In the genomic region with DNA sequence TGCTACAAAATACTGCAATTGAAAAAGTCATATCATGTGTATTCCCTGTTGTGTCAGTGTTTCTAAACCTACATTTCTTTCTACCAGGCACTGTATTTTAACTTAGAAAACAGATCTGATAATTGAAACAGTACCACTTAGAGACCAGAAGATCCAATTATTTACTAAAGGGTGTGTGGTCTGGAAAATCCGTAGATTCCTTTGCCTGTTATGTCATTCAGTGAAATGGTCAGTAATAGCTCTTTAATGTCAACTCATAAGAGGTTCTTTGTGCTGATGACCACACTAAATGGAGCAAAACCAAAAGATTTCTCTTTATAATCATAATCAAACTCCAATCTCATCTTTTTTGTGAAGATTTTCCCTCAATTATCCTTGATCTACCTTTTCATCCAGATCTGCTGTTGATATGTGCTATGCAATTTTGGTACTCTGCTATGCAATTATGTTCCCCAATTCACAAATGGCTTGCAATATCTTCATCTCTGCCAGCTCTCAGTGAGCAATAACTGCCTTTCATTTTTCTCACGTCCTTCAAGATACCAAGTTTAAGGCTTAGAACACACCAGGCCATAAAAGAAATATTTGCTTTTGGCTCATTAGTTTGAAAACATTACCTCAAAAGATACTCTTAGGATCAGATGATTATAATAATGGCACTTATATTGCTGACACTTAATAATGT, we compare ENCODE assay signal across 19 cellular contexts.
"Had no signal": no experiment of that assay in that cellular context is flagged by ENCODE, and none has a peak within 500 bp of the region (broad histone marks: within the 10 kb centered on the region; RNA-seq: fewer than 3 reads in every experiment).

No MANE protein-coding gene starts in this region.

- H3K9me3 ChIP-seq: colonic mucosa, gastrocnemius medialis, left lung, mucosa of descending colon, neutrophil, tibial artery, vagina had no signal

- H3K4me3 Mint-ChIP-seq: activated CD4-positive, alpha-beta memory T cell treated with anti-CD3 and anti-CD28 coated beads for 36 hours; activated CD4-positive, alpha-beta T cell treated with anti-CD3 and anti-CD28 coated beads for 36 hours; activated CD8-positive, alpha-beta memory T cell treated with anti-CD3 and anti-CD28 coated beads, Interleukin-2, amount 10 ng/mL, durations not matched to agents 7 days and 5 days; activated naive CD4-positive, alpha-beta T cell treated with anti-CD3 and anti-CD28 coated beads for 36 hours; naive thymus-derived CD4-positive, alpha-beta T cell; stimulated activated naive B cell treated with anti-CD40 and anti-IgM and Interleukin-4, amounts not matched to agents 10 μg/mL and 1 μg/mL and 100 μg/mL, for 72 hours; T-helper 17 cell had no signal

- H3K4me1 Mint-ChIP-seq: activated CD4-positive, alpha-beta T cell treated with anti-CD3 and anti-CD28 coated beads for 36 hours; activated CD8-positive, alpha-beta memory T cell treated with anti-CD3 and anti-CD28 coated beads, Interleukin-2, amount 10 ng/mL, durations not matched to agents 7 days and 5 days; naive thymus-derived CD4-positive, alpha-beta T cell; T-helper 17 cell had no signal

- H3K27ac Mint-ChIP-seq: activated CD4-positive, alpha-beta memory T cell treated with anti-CD3 and anti-CD28 coated beads for 36 hours; activated CD4-positive, alpha-beta T cell treated with anti-CD3 and anti-CD28 coated beads for 36 hours; activated CD8-positive, alpha-beta memory T cell treated with anti-CD3 and anti-CD28 coated beads, Interleukin-2, amount 10 ng/mL, durations not matched to agents 7 days and 5 days; activated naive CD4-positive, alpha-beta T cell treated with anti-CD3 and anti-CD28 coated beads for 36 hours; activated T-helper 2 cell treated with anti-CD3 and anti-CD28 coated beads, Interferon-gamma antibody, Interleukin-2, Interleukin-4, amounts not matched to agents 10 μg/mL and 5 μg/mL and 100 μg/mL, durations not matched to agents 14 hours and 24 hours and 36 hours; naive thymus-derived CD4-positive, alpha-beta T cell; stimulated activated naive B cell treated with anti-CD40 and anti-IgM and Interleukin-4, amounts not matched to agents 10 μg/mL and 1 μg/mL and 100 μg/mL, for 72 hours; T-helper 17 cell had no signal

- DNase-seq: activated CD4-positive, alpha-beta memory T cell treated with anti-CD3 and anti-CD28 coated beads for 36 hours; activated CD4-positive, alpha-beta T cell treated with anti-CD3 and anti-CD28 coated beads for 36 hours; activated CD8-positive, alpha-beta memory T cell treated with anti-CD3 and anti-CD28 coated beads, Interleukin-2, amount 10 ng/mL, durations not matched to agents 7 days and 5 days; activated naive CD4-positive, alpha-beta T cell treated with anti-CD3 and anti-CD28 coated beads for 36 hours; activated T-cell treated with anti-CD3 and anti-CD28 coated beads, Interleukin-2, amount 50 U/mL, for 1 hour; colonic mucosa; gastrocnemius medialis; left lung; mammary epithelial cell; mucosa of descending colon; naive thymus-derived CD4-positive, alpha-beta T cell; stimulated activated CD4-positive, alpha-beta T cell treated with anti-CD3 and anti-CD28 coated beads, Interleukin-2, amount 100 ng/mL, for 48 hours; stimulated activated naive B cell treated with anti-CD40 and anti-IgM and Interleukin-4, amounts not matched to agents 10 μg/mL and 1 μg/mL and 100 μg/mL, for 72 hours; T-helper 17 cell; tibial artery had no signal

- H3K27ac ChIP-seq: cardiac muscle cell, colonic mucosa, gastrocnemius medialis, left lung, neutrophil, tibial artery, vagina had no signal

- H3K36me3 ChIP-seq: cardiac muscle cell, colonic mucosa, gastrocnemius medialis, left lung, neutrophil, tibial artery, vagina had no signal

- H3K4me1 ChIP-seq: colonic mucosa, gastrocnemius medialis, left lung, tibial artery had no signal

- H3K27me3 ChIP-seq: cardiac muscle cell, colonic mucosa, gastrocnemius medialis, left lung, neutrophil, tibial artery, vagina had no signal

- H3K9me3 Mint-ChIP-seq: activated CD4-positive, alpha-beta memory T cell treated with anti-CD3 and anti-CD28 coated beads for 36 hours; activated naive CD4-positive, alpha-beta T cell treated with anti-CD3 and anti-CD28 coated beads for 36 hours; activated T-helper 2 cell treated with anti-CD3 and anti-CD28 coated beads, Interferon-gamma antibody, Interleukin-2, Interleukin-4, amounts not matched to agents 10 μg/mL and 5 μg/mL and 100 μg/mL, durations not matched to agents 14 hours and 24 hours and 36 hours; naive thymus-derived CD4-positive, alpha-beta T cell; stimulated activated naive B cell treated with anti-CD40 and anti-IgM and Interleukin-4, amounts not matched to agents 10 μg/mL and 1 μg/mL and 100 μg/mL, for 72 hours had no signal

- H3K36me3 Mint-ChIP-seq: activated CD4-positive, alpha-beta memory T cell treated with anti-CD3 and anti-CD28 coated beads for 36 hours; activated CD8-positive, alpha-beta memory T cell treated with anti-CD3 and anti-CD28 coated beads, Interleukin-2, amount 10 ng/mL, durations not matched to agents 7 days and 5 days; naive thymus-derived CD4-positive, alpha-beta T cell; stimulated activated naive B cell treated with anti-CD40 and anti-IgM and Interleukin-4, amounts not matched to agents 10 μg/mL and 1 μg/mL and 100 μg/mL, for 72 hours had no signal

- H3K4me3 ChIP-seq: cardiac muscle cell, colonic mucosa, gastrocnemius medialis, left lung, mucosa of descending colon, tibial artery, vagina had no signal

- ATAC-seq: activated CD4-positive, alpha-beta T cell treated with anti-CD3 and anti-CD28 coated beads for 36 hours; activated CD8-positive, alpha-beta memory T cell treated with anti-CD3 and anti-CD28 coated beads, Interleukin-2, amount 10 ng/mL, durations not matched to agents 7 days and 5 days; gastrocnemius medialis; left lung; mucosa of descending colon; naive thymus-derived CD4-positive, alpha-beta T cell; stimulated activated naive B cell treated with anti-CD40 and anti-IgM and Interleukin-4, amounts not matched to agents 10 μg/mL and 1 μg/mL and 100 μg/mL, for 72 hours; T-helper 17 cell had no signal
